1 cellular context compared by ENCODE assay signal in genomic region chr7:102304668-102305067, GRCh38.
TF ChIP-seq lines count a peak whose summit lies in the region.

No MANE protein-coding gene starts in this region.

TF ChIP-seq in HEK293, 187 proteins besides CTCF, POLR2A, EP300 and RAD21 (continued from another document):
- TF ChIP-seq ZNF169 (tag by site-specific recombination; IDR thresholded peaks at IDR 0.05), result no peak
- TF ChIP-seq ZNF155 (tag by site-specific recombination; IDR thresholded peaks at IDR 0.05), result no peak
- TF ChIP-seq OSR2 (tag by site-specific recombination; IDR thresholded peaks at IDR 0.05), result no peak
- no peak for TF ChIP-seq ZSCAN5A (tag by site-specific recombination; IDR thresholded peaks at IDR 0.05)
- TF ChIP-seq, protein P1, sequence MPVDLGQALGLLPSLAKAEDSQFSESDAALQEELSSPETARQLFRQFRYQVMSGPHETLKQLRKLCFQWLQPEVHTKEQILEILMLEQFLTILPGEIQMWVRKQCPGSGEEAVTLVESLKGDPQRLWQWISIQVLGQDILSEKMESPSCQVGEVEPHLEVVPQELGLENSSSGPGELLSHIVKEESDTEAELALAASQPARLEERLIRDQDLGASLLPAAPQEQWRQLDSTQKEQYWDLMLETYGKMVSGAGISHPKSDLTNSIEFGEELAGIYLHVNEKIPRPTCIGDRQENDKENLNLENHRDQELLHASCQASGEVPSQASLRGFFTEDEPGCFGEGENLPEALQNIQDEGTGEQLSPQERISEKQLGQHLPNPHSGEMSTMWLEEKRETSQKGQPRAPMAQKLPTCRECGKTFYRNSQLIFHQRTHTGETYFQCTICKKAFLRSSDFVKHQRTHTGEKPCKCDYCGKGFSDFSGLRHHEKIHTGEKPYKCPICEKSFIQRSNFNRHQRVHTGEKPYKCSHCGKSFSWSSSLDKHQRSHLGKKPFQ (tag by site-specific recombination; IDR thresholded peaks at IDR 0.05), result no peak
- TF ChIP-seq ZNF175 (tag by site-specific recombination; IDR thresholded peaks at IDR 0.05), result no peak
- TF ChIP-seq, protein P2, sequence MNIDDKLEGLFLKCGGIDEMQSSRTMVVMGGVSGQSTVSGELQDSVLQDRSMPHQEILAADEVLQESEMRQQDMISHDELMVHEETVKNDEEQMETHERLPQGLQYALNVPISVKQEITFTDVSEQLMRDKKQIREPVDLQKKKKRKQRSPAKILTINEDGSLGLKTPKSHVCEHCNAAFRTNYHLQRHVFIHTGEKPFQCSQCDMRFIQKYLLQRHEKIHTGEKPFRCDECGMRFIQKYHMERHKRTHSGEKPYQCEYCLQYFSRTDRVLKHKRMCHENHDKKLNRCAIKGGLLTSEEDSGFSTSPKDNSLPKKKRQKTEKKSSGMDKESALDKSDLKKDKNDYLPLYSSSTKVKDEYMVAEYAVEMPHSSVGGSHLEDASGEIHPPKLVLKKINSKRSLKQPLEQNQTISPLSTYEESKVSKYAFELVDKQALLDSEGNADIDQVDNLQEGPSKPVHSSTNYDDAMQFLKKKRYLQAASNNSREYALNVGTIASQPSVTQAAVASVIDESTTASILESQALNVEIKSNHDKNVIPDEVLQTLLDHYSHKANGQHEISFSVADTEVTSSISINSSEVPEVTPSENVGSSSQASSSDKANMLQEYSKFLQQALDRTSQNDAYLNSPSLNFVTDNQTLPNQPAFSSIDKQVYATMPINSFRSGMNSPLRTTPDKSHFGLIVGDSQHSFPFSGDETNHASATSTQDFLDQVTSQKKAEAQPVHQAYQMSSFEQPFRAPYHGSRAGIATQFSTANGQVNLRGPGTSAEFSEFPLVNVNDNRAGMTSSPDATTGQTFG (tag by site-specific recombination; IDR thresholded peaks at IDR 0.05; ENCODE audit: borderline replicate concordance), result no peak
- TF ChIP-seq MEIS1 (CRISPR knock-in tag; IDR thresholded peaks at IDR 0.05; ENCODE audit: borderline replicate concordance), result no peak
- TF ChIP-seq ZNF48 (tag by site-specific recombination; IDR thresholded peaks at IDR 0.05), result no peak
- no peak for TF ChIP-seq ZBTB10 (tag by site-specific recombination; IDR thresholded peaks at IDR 0.05)
- no peak for TF ChIP-seq ZBTB21 (tag by site-specific recombination; IDR thresholded peaks at IDR 0.05)
- TF ChIP-seq ZNF394 (tag by site-specific recombination; IDR thresholded peaks at IDR 0.05; ENCODE audit: borderline replicate concordance), result no peak
- TF ChIP-seq ZFP69B (tag by site-specific recombination; IDR thresholded peaks at IDR 0.05), result no peak
- no peak for TF ChIP-seq ATF2 (tag by site-specific recombination; IDR thresholded peaks at IDR 0.05; ENCODE audit: low read depth)
- no peak for TF ChIP-seq ZNF16 (tag by site-specific recombination; IDR thresholded peaks at IDR 0.05; ENCODE audit: low read depth)
- no peak for TF ChIP-seq ZBTB8A (tag by site-specific recombination; IDR thresholded peaks at IDR 0.05)
- TF ChIP-seq TCF7L2 (IDR thresholded peaks at IDR 0.05; ENCODE audit: borderline replicate concordance, low read depth, low read length), result no peak
- 0 out of 2 replicates have a peak, but pooled peaks have one; percentile 14 for TF ChIP-seq ZNF600 (tag by site-specific recombination; IDR thresholded peaks at IDR 0.05)
- no peak for TF ChIP-seq PRDM1 (tag by site-specific recombination; IDR thresholded peaks at IDR 0.05)
- TF ChIP-seq ZIC2 (tag by site-specific recombination; IDR thresholded peaks at IDR 0.05), result peak; percentile 40
